ENCODE assay signal across 8 cellular contexts in the genomic region with DNA sequence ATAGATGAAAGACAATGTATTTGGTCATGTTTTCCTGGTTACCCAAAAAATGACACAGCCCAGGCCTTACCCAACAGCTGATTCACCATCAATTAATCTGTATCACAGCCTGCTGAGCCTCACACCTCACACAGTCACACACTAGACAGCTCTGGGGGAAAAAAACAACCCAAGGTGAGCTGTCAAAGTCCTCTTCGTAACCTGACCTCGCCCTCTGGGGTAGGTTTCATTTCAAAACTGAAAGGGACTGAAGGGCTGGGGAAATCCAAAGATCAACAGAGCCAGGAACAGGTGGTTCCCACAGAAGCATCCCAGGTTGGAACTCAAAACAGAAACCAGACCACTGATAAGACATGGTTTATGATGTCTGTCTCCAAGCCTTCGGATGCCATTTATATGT. TPM values are rescaled to one million over a fixed set of nuclear protein-coding genes. Genes with fewer than 3 reads are reported as not detected.
DNase-seq lines count a peak whose midpoint lies in the region; ATAC-seq and TF ChIP-seq lines count a peak whose summit lies in the region.

No MANE protein-coding gene starts in this region.

- DNase-seq in activated CD4-positive, alpha-beta memory T cell treated with anti-CD3 and anti-CD28 coated beads, Interleukin-2, amount 10 ng/mL, durations not matched to agents 7 days and 5 days = peak; percentile 79
- DNase-seq in fibroblast of mammary gland (ENCODE audit: low read depth) = peak; percentile 24
- peak; percentile 38 for DNase-seq in stimulated activated CD8-positive, alpha-beta memory T cell treated with anti-CD3 and anti-CD28 coated beads, Interleukin-15, amount 100 ng/mL, for 1 hour (ENCODE audit: low read depth)
- no peak for DNase-seq in hippocampal formation (lab: John Stamatoyannopoulos, UW)
- DNase-seq in 8988T = no peak
- DNase-seq in sciatic nerve (ENCODE audit: low spot score) = no peak

- CTCF ChIA-PET in activated CD4-positive, alpha-beta memory T cell treated with anti-CD3 and anti-CD28 coated beads, Interleukin-2, amount 10 ng/mL, durations not matched to agents 7 days and 5 days (lab: Charles Lee) = interaction anchor here (0.6 to 13.0 kb wide), 15 partner anchors 9 to 447 kb away, joined by 3 to 251 read pairs (median 7); partner anchors contain the start of genes C2orf42 and MXD1

- no peaks in the 10 kb centered on the region for H3K27me3 Mint-ChIP-seq in activated CD4-positive, alpha-beta memory T cell treated with anti-CD3 and anti-CD28 coated beads, Interleukin-2, amount 10 ng/mL, durations not matched to agents 7 days and 5 days

- peak overlapping the region; percentile 88 for H3K27ac Mint-ChIP-seq in activated CD4-positive, alpha-beta memory T cell treated with anti-CD3 and anti-CD28 coated beads, Interleukin-2, amount 10 ng/mL, durations not matched to agents 7 days and 5 days

- no peak for TF ChIP-seq CTCF in fibroblast of mammary gland (conservative IDR thresholded peaks at IDR 0.05; ENCODE audit: control insufficient read depth, insufficient read depth, low read depth, low read length)

- peak overlapping the region; percentile 63 for H3K4me3 Mint-ChIP-seq in activated CD4-positive, alpha-beta memory T cell treated with anti-CD3 and anti-CD28 coated beads, Interleukin-2, amount 10 ng/mL, durations not matched to agents 7 days and 5 days

- intact Hi-C loops in sciatic nerve (cut with DNase I) = no loop called here

- H3K9me3 Mint-ChIP-seq in activated CD4-positive, alpha-beta memory T cell treated with anti-CD3 and anti-CD28 coated beads, Interleukin-2, amount 10 ng/mL, durations not matched to agents 7 days and 5 days = no peaks in the 10 kb centered on the region

- no peak overlapping the region for H3K4me3 ChIP-seq in fibroblast of mammary gland (ENCODE audit: control insufficient read depth, low read depth, low read length)

- peaks cover 42% of the 10 kb centered on the region for H3K36me3 Mint-ChIP-seq in activated CD4-positive, alpha-beta memory T cell treated with anti-CD3 and anti-CD28 coated beads, Interleukin-2, amount 10 ng/mL, durations not matched to agents 7 days and 5 days (ENCODE audit: low read depth)

- H3K4me1 Mint-ChIP-seq in activated CD4-positive, alpha-beta memory T cell treated with anti-CD3 and anti-CD28 coated beads, Interleukin-2, amount 10 ng/mL, durations not matched to agents 7 days and 5 days = peaks cover 49% of the 10 kb centered on the region

- ATAC-seq in GM19035 (IDR thresholded peaks at IDR 0.05; ENCODE audit: unreplicated experiment) = peak; percentile 73
- ATAC-seq in HG03175 (IDR thresholded peaks at IDR 0.05; ENCODE audit: unreplicated experiment) = peak; percentile 77
- no peak for ATAC-seq in sciatic nerve

- POLR2A ChIA-PET in activated CD4-positive, alpha-beta memory T cell treated with anti-CD3 and anti-CD28 coated beads, Interleukin-2, amount 10 ng/mL, durations not matched to agents 7 days and 5 days (lab: Charles Lee) = interaction anchor here (0.6 to 13.2 kb wide), 24 partner anchors 14 to 426 kb away, joined by 3 to 274 read pairs (median 9); partner anchors contain the start of genes AAK1, C2orf42, MXD1 and PCBP1

RNA-seq across cellular contexts. Expression of gene PCBP1, which starts 18.2 kb away (rescaled TPM):
- total RNA-seq in activated CD4-positive, alpha-beta memory T cell treated with anti-CD3 and anti-CD28 coated beads, Interleukin-2, amount 10 ng/mL, durations not matched to agents 7 days and 5 days = 100 to 1,000 TPM; 475 to 483 TPM
- 285 TPM for total RNA-seq in sciatic nerve

Comparison
In these comparisons a context has a peak if more than half of its experiments do, and no peak if none do; other contexts are left out.
1. DNase-seq: peak in activated CD4-positive, alpha-beta memory T cell treated with anti-CD3 and anti-CD28 coated beads, Interleukin-2, amount 10 ng/mL, durations not matched to agents 7 days and 5 days (single experiment), fibroblast of mammary gland (single experiment) and stimulated activated CD8-positive, alpha-beta memory T cell treated with anti-CD3 and anti-CD28 coated beads, Interleukin-15, amount 100 ng/mL, for 1 hour (single experiment); none in hippocampal formation (0 of 2), 8988T (single experiment) and sciatic nerve (single experiment).